Comparison of ENCODE assay signal across 8 cellular contexts in the genomic region with DNA sequence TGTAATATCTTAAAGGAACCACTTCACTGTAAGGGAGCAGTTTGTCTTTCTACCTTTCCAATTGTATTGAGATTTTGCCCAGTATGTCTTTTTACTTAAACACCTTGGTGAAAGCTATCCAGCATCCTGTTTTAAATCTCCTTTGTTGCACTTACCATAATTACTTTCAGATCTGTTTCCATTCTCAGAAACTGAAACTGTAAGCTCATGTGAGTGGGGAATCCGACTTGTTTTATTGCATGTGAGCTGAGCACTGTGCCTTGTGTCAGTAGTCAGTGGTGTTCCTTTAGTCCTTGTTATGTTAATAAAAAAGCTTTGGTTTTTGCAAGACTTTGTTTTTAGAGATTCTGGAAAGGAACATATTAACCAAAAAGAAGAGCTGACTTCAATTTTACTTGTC. TPM values are rescaled to one million over a fixed set of nuclear protein-coding genes. Genes with fewer than 3 reads are reported as not detected.
DNase-seq lines count a peak whose midpoint lies in the region; FAIRE-seq and TF ChIP-seq lines count a peak whose summit lies in the region.

No MANE protein-coding gene starts in this region.

- H3K27ac ChIP-seq in substantia nigra (ENCODE audit: low read depth, low read length, poor library complexity, severe bottlenecking) (no peak overlapping the region), ovary (no peak overlapping the region), RWPE1 (no peak overlapping the region)

- intact Hi-C loops in ovary (cut with DNase I) = no loop called here

- POLR2A ChIA-PET in RWPE1 (lab: Yijun Ruan, JAX; ENCODE audit: low non-redundant PET) = no interaction called here

- peaks cover 5% of the 10 kb centered on the region for H3K4me1 ChIP-seq in ovary (ENCODE audit: insufficient read depth)

- H3K36me3 ChIP-seq in ovary = no peaks in the 10 kb centered on the region

- FAIRE-seq in GM12891 (lab: Jason Lieb, UNC) (peak; percentile 86), H54 (lab: Jason Lieb, UNC) (peak; percentile 93)

- no peak for TF ChIP-seq POLR2A in GM12891 (IDR thresholded peaks at IDR 0.05; ENCODE audit: low read depth, low read length)
- no peak for TF ChIP-seq POLR2A in H54 (IDR thresholded peaks at IDR 0.05; ENCODE audit: low read depth, low read length)
- no peak for TF ChIP-seq POLR2A in ovary (IDR thresholded peaks at IDR 0.05)

- H3K9me3 ChIP-seq in ovary = no peaks in the 10 kb centered on the region

- TF ChIP-seq EP300 in ovary (IDR thresholded peaks at IDR 0.05) = no peak

- no peaks in the 10 kb centered on the region for H3K27me3 ChIP-seq in ovary

- TF ChIP-seq CTCF in ovary (IDR thresholded peaks at IDR 0.05) = no peak
- TF ChIP-seq CTCF in RWPE1 (conservative IDR thresholded peaks at IDR 0.05; ENCODE audit: low read depth) = no peak

- WGBS in ovary, 3 donors = 7 to 24% (median 13%) methylated on average over 1 of the region's 1 CpG

- no peak overlapping the region for H3K4me3 ChIP-seq in ovary

- CTCF ChIA-PET in RWPE1 (lab: Yijun Ruan, JAX) = interaction anchor here (0.6 to 0.8 kb wide), 4 partner anchors 44 to 804 kb away, joined by 3 to 5 read pairs (median 4); no protein-coding TSS in a partner anchor

- DNase-seq in GM12891 (ENCODE audit: insufficient read length, low spot score) (no peak), H54 (ENCODE audit: insufficient read length, low spot score) (no peak), NCI-H82 treated with DMSO at 0.1 percent for 48 hours (lab: John Stamatoyannopoulos, UW; ENCODE audit: unreplicated experiment) (peak; percentile 19), medulla oblongata (ENCODE audit: extremely low spot score) (peak; percentile 29), substantia nigra (lab: John Stamatoyannopoulos, UW) (no peak), NCI-H1417 treated with DMSO at 0.1 percent for 48 hours (lab: John Stamatoyannopoulos, UW) (no peak), ovary (no peak), RWPE1 (ENCODE audit: low spot score) (no peak)

TF ChIP-seq in GM12891, 5 proteins besides CTCF, POLR2A, EP300 and RAD21:
- TF ChIP-seq TAF1 (IDR thresholded peaks at IDR 0.05; ENCODE audit: low read depth, low read length) (no peak), POLR2AphosphoS5 (IDR thresholded peaks at IDR 0.05; ENCODE audit: low read depth, low read length) (no peak), POU2F2 (IDR thresholded peaks at IDR 0.05; ENCODE audit: low read depth, low read length) (no peak), SPI1 (IDR thresholded peaks at IDR 0.05; ENCODE audit: low read depth, low read length) (no peak), PAX5 (IDR thresholded peaks at IDR 0.05; ENCODE audit: insufficient read depth, low read length, severe bottlenecking) (no peak)

RNA-seq across cellular contexts. Expression of a gene that starts 42.2 kb away (rescaled TPM):
- 10.4 TPM for polyA plus RNA-seq in GM12891 (2012; ENCODE audit: low read depth, missing spikeins)
- total RNA-seq in ovary = 10 to 100 TPM; 29.1 to 77.9 (median 62.2) TPM
- polyA plus RNA-seq in ovary = 10 to 100 TPM; 19.0 to 40.1 TPM

Comparison
In these comparisons a context has a peak if more than half of its experiments do, and no peak if none do; other contexts are left out.
1. DNase-seq: peak in NCI-H82 treated with DMSO at 0.1 percent for 48 hours (single experiment) and medulla oblongata (single experiment); none in GM12891 (single experiment), H54 (single experiment), substantia nigra (0 of 49), NCI-H1417 treated with DMSO at 0.1 percent for 48 hours (single experiment), ovary (0 of 5) and RWPE1 (single experiment).